Comparison of ENCODE assay signal across 1 cellular context in genomic region chr21:33324311-33325221, GRCh38.
TF ChIP-seq lines count a peak whose summit lies in the region.

TSS of gene IFNAR1 (plus strand) at chr21:33324970. CDS start at chr21:33325056, 86 bp downstream.

TF ChIP-seq in HepG2, 621 proteins besides CTCF, POLR2A, EP300 and RAD21 (continued from another document and continues in another):
- TF ChIP-seq ZKSCAN8 (CRISPR knock-in tag; IDR thresholded peaks at IDR 0.05; ENCODE audit: borderline replicate concordance): no peak
- TF ChIP-seq MLX (CRISPR knock-in tag; IDR thresholded peaks at IDR 0.05): peak; percentile 12; the same call in 1 of the 2 replicates
- peak; percentile 72; the same call in 1 of the 2 replicates for TF ChIP-seq MXD3 (CRISPR knock-in tag; IDR thresholded peaks at IDR 0.05)
- TF ChIP-seq ZNF138 (CRISPR knock-in tag; IDR thresholded peaks at IDR 0.05; ENCODE audit: low read depth): peak; percentile 59; the same call in 1 of the 2 replicates
- TF ChIP-seq CREM (IDR thresholded peaks at IDR 0.05): 0 out of 2 replicates have a peak, but pooled peaks have one; percentile 11
- no peak for TF ChIP-seq CREM (CRISPR knock-in tag; IDR thresholded peaks at IDR 0.05)
- TF ChIP-seq ZNF253 (CRISPR knock-in tag; IDR thresholded peaks at IDR 0.05; ENCODE audit: borderline replicate concordance): 0 out of 2 replicates have a peak, but pooled peaks have one; percentile 11
- peak; percentile 75; the same call in 1 of the 2 replicates for TF ChIP-seq ZNF383 (CRISPR knock-in tag; IDR thresholded peaks at IDR 0.05; ENCODE audit: borderline replicate concordance)
- TF ChIP-seq THAP9 (CRISPR knock-in tag; IDR thresholded peaks at IDR 0.05; ENCODE audit: borderline replicate concordance): peak; percentile 82; the same call in 1 of the 2 replicates
- peak; percentile 28; the same call in 1 of the 2 replicates for TF ChIP-seq ZNF446 (CRISPR knock-in tag; IDR thresholded peaks at IDR 0.05)
- 0 out of 2 replicates have a peak, but pooled peaks have one; percentile 18 for TF ChIP-seq SMAD3 (CRISPR knock-in tag; IDR thresholded peaks at IDR 0.05)
- TF ChIP-seq ZBTB39 (CRISPR knock-in tag; IDR thresholded peaks at IDR 0.05): no peak
- TF ChIP-seq ZMYM2 (CRISPR knock-in tag; IDR thresholded peaks at IDR 0.05): 0 out of 2 replicates have a peak, but pooled peaks have one; percentile 45
- peak; percentile 21; the same call in 1 of the 2 replicates for TF ChIP-seq ZFP36L1 (CRISPR knock-in tag; IDR thresholded peaks at IDR 0.05)
- peak; percentile 13; the same call in 1 of the 2 replicates for TF ChIP-seq MED1 (CRISPR knock-in tag; IDR thresholded peaks at IDR 0.05)
- TF ChIP-seq ZNF563 (CRISPR knock-in tag; IDR thresholded peaks at IDR 0.05): peak; percentile 85
- no peak for TF ChIP-seq RXRB (CRISPR knock-in tag; IDR thresholded peaks at IDR 0.05; ENCODE audit: borderline replicate concordance)
- TF ChIP-seq ZBTB14 (CRISPR knock-in tag; IDR thresholded peaks at IDR 0.05): peak; percentile 81
- TF ChIP-seq KLF11 (CRISPR knock-in tag; IDR thresholded peaks at IDR 0.05): 0 out of 2 replicates have a peak, but pooled peaks have one; percentile 56
- TF ChIP-seq KLF9 (CRISPR knock-in tag; IDR thresholded peaks at IDR 0.05; ENCODE audit: low read depth): 0 out of 2 replicates have a peak, but pooled peaks have one; percentile 20
- 0 out of 2 replicates have a peak, but pooled peaks have one; percentile 18 for TF ChIP-seq ZNF12 (CRISPR knock-in tag; IDR thresholded peaks at IDR 0.05)
- peak; percentile 57; the same call in 1 of the 2 replicates for TF ChIP-seq ZIK1 (CRISPR knock-in tag; IDR thresholded peaks at IDR 0.05; ENCODE audit: borderline replicate concordance, low read depth)
- 0 out of 2 replicates have a peak, but pooled peaks have one; percentile 4 for TF ChIP-seq FOXA3 (CRISPR knock-in tag; IDR thresholded peaks at IDR 0.05)
- peak; percentile 11; the same call in 1 of the 2 replicates for TF ChIP-seq MIER3 (CRISPR knock-in tag; IDR thresholded peaks at IDR 0.05; ENCODE audit: borderline replicate concordance)
- no peak for TF ChIP-seq PLRG1 (conservative IDR thresholded peaks at IDR 0.05)
- TF ChIP-seq KDM4B (CRISPR knock-in tag; IDR thresholded peaks at IDR 0.05): peak; percentile 83
- TF ChIP-seq ARID2 (CRISPR knock-in tag; IDR thresholded peaks at IDR 0.05; ENCODE audit: borderline replicate concordance): peak; percentile 66; the same call in 1 of the 2 replicates
- peak; percentile 72; the same call in 1 of the 2 replicates for TF ChIP-seq SETDB1 (CRISPR knock-in tag; IDR thresholded peaks at IDR 0.05; ENCODE audit: borderline replicate concordance)
- TF ChIP-seq ZBTB43 (CRISPR knock-in tag; conservative IDR thresholded peaks at IDR 0.05): peak; percentile 72; the same call in 1 of the 2 replicates
- 0 out of 2 replicates have a peak, but pooled peaks have one; percentile 10 for TF ChIP-seq ZNF678 (CRISPR knock-in tag; IDR thresholded peaks at IDR 0.05)
- TF ChIP-seq ADNP (CRISPR knock-in tag; IDR thresholded peaks at IDR 0.05): no peak
- peak; percentile 81 for TF ChIP-seq ZNF761 (CRISPR knock-in tag; conservative IDR thresholded peaks at IDR 0.05)
- TF ChIP-seq ZNF724P (CRISPR knock-in tag; IDR thresholded peaks at IDR 0.05; ENCODE audit: borderline replicate concordance): peak; percentile 37; the same call in 1 of the 2 replicates
- peak; percentile 74; the same call in 1 of the 2 replicates for TF ChIP-seq RARG (CRISPR knock-in tag; IDR thresholded peaks at IDR 0.05; ENCODE audit: low read depth)
- TF ChIP-seq ZNF441 (CRISPR knock-in tag; IDR thresholded peaks at IDR 0.05; ENCODE audit: borderline replicate concordance): peak; percentile 60
- 0 out of 2 replicates have a peak, but pooled peaks have one; percentile 28 for TF ChIP-seq NFAT5 (CRISPR knock-in tag; IDR thresholded peaks at IDR 0.05)
- TF ChIP-seq IRF2 (CRISPR knock-in tag; IDR thresholded peaks at IDR 0.05): peak; percentile 31; the same call in 1 of the 2 replicates
- no peak for TF ChIP-seq XRCC5 (optimal IDR thresholded peaks at IDR 0.05; ENCODE audit: low read length)
- TF ChIP-seq ZNF552 (CRISPR knock-in tag; IDR thresholded peaks at IDR 0.05; ENCODE audit: borderline replicate concordance): peak; percentile 27; the same call in 1 of the 2 replicates
- peak; percentile 64; the same call in 1 of the 2 replicates for TF ChIP-seq DMAP1 (CRISPR knock-in tag; IDR thresholded peaks at IDR 0.05)
- peak; percentile 47; the same call in 1 of the 2 replicates for TF ChIP-seq ZNF839 (CRISPR knock-in tag; IDR thresholded peaks at IDR 0.05; ENCODE audit: borderline replicate concordance)
- peak; percentile 65; the same call in 1 of the 2 replicates for TF ChIP-seq YEATS2 (CRISPR knock-in tag; IDR thresholded peaks at IDR 0.05; ENCODE audit: borderline replicate concordance)
- TF ChIP-seq KDM2A (CRISPR knock-in tag; IDR thresholded peaks at IDR 0.05; ENCODE audit: borderline replicate concordance, low read depth): peak; percentile 40; the same call in 1 of the 2 replicates
- TF ChIP-seq ZNF75D (CRISPR knock-in tag; IDR thresholded peaks at IDR 0.05; ENCODE audit: borderline replicate concordance): no peak
- peak; percentile 50 for TF ChIP-seq ERF (CRISPR knock-in tag; IDR thresholded peaks at IDR 0.05)
- no peak for TF ChIP-seq GFI1 (CRISPR knock-in tag; IDR thresholded peaks at IDR 0.05; ENCODE audit: borderline replicate concordance)
- 0 out of 2 replicates have a peak, but pooled peaks have one; percentile 12 for TF ChIP-seq GMEB2 (CRISPR knock-in tag; IDR thresholded peaks at IDR 0.05; ENCODE audit: low read depth)
- TF ChIP-seq MAX (IDR thresholded peaks at IDR 0.05): peak; percentile 89
- TF ChIP-seq ATF7 (IDR thresholded peaks at IDR 0.05): no peak
- TF ChIP-seq ATF7 (CRISPR knock-in tag; IDR thresholded peaks at IDR 0.05): 0 out of 2 replicates have a peak, but pooled peaks have one; percentile 63
- TF ChIP-seq NR2C2 (CRISPR knock-in tag; IDR thresholded peaks at IDR 0.05; ENCODE audit: borderline replicate concordance): peak; percentile 80
